1 cellular context compared by ENCODE assay signal in genomic region chr10:23079700-23080099, GRCh38.
TF ChIP-seq lines count a peak whose summit lies in the region.

No MANE protein-coding gene starts in this region.

TF ChIP-seq in K562, 482 proteins besides CTCF, POLR2A, EP300 and RAD21:
- TF ChIP-seq ZNF143 (CRISPR knock-in tag; IDR thresholded peaks at IDR 0.05) (no peak), NR2F6 (CRISPR knock-in tag; IDR thresholded peaks at IDR 0.05) (no peak), ATF4 (CRISPR knock-in tag; IDR thresholded peaks at IDR 0.05) (no peak), PTBP1 (IDR thresholded peaks at IDR 0.05; ENCODE audit: low read depth, low read length) (no peak)
